ENCODE assay signal across 17 cellular contexts in the genomic region with DNA sequence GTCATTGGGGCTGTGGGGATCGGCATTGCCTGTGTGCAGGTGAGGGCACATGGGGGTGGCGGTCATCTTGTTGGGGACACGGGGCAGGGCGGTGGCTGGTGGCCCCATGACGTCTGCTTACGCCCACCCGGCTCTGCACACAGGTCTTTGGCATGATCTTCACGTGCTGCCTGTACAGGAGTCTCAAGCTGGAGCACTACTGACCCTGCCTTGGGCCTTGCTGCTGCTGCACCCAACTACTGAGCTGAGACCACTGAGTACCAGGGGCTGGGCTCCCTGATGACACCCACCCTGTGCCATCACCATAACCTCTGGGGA.
"Had no signal": no experiment of that assay in that cellular context is flagged by ENCODE, and none has a peak within 500 bp of the region (broad histone marks: within the 10 kb centered on the region; RNA-seq: fewer than 3 reads in every experiment).

No MANE protein-coding gene starts in this region.

- H3K27ac Mint-ChIP-seq: activated CD8-positive, alpha-beta T cell treated with anti-CD3 and anti-CD28 coated beads for 36 hours; activated naive CD8-positive, alpha-beta T cell treated with anti-CD3 and anti-CD28 coated beads, Interleukin-2, amount 10 ng/mL, durations not matched to agents 7 days and 5 days; T-helper 17 cell; WTC11 had no signal

- H3K9me3 ChIP-seq: ovary, thoracic aorta had no signal

- H3K27ac ChIP-seq: foreskin keratinocyte, ovary had no signal

- FAIRE-seq: urothelium cell line had no signal

- H3K9me3 Mint-ChIP-seq: activated CD8-positive, alpha-beta T cell treated with anti-CD3 and anti-CD28 coated beads for 36 hours; activated naive CD8-positive, alpha-beta T cell treated with anti-CD3 and anti-CD28 coated beads, Interleukin-2, amount 10 ng/mL, durations not matched to agents 7 days and 5 days; activated T-cell treated with anti-CD3 and anti-CD28 coated beads, Interleukin-2, amount 50 U/mL, for 4 hours; WTC11 had no signal

- H3K4me3 ChIP-seq: ovary, thoracic aorta had no signal

- H3K27me3 ChIP-seq: foreskin keratinocyte, ovary had no signal

- H3K36me3 ChIP-seq: ovary had no signal

- DNase-seq: activated CD4-positive, alpha-beta T cell treated with anti-CD3 and anti-CD28 coated beads for 4 hours; activated CD8-positive, alpha-beta T cell treated with anti-CD3 and anti-CD28 coated beads for 36 hours; activated gamma-delta T cell; activated naive CD8-positive, alpha-beta T cell treated with anti-CD3 and anti-CD28 coated beads, Interleukin-2, amount 10 ng/mL, durations not matched to agents 7 days and 5 days; activated T-cell treated with anti-CD3 and anti-CD28 coated beads, Interleukin-2, amount 50 U/mL, for 4 hours; cortex of kidney; effector CD4-positive, alpha-beta T cell; foreskin keratinocyte; kidney glomerular epithelial cell; mesendoderm; ovary; stimulated activated CD4-positive, alpha-beta T cell treated with anti-CD3 and anti-CD28 coated beads, Interleukin-12 subunit alpha, Interleukin-12 subunit beta, amount 100 ng/mL, for 4 hours; stimulated activated CD4-positive, alpha-beta T cell treated with anti-CD3 and anti-CD28 coated beads, Interleukin-2, amount 100 ng/mL, for 24 hours; T-helper 17 cell had no signal

- H3K27me3 Mint-ChIP-seq: activated naive CD8-positive, alpha-beta T cell treated with anti-CD3 and anti-CD28 coated beads, Interleukin-2, amount 10 ng/mL, durations not matched to agents 7 days and 5 days; T-helper 17 cell had no signal

- ATAC-seq: activated CD8-positive, alpha-beta T cell treated with anti-CD3 and anti-CD28 coated beads for 36 hours; activated T-cell treated with anti-CD3 and anti-CD28 coated beads, Interleukin-2, amount 50 U/mL, for 4 hours; T-helper 17 cell had no signal

- H3K4me3 Mint-ChIP-seq: activated CD8-positive, alpha-beta T cell treated with anti-CD3 and anti-CD28 coated beads for 36 hours; activated naive CD8-positive, alpha-beta T cell treated with anti-CD3 and anti-CD28 coated beads, Interleukin-2, amount 10 ng/mL, durations not matched to agents 7 days and 5 days; activated T-cell treated with anti-CD3 and anti-CD28 coated beads, Interleukin-2, amount 50 U/mL, for 4 hours; T-helper 17 cell; WTC11 had no signal

- H3K4me1 ChIP-seq: foreskin keratinocyte had no signal
